In genomic region chr13:76129305-76130040, GRCh38 we compare ENCODE assay signal across 21 cellular contexts.
"Had no signal": no experiment of that assay in that cellular context is flagged by ENCODE, and none has a peak within 500 bp of the region (broad histone marks: within the 10 kb centered on the region; RNA-seq: fewer than 3 reads in every experiment).

No MANE protein-coding gene starts in this region.

- H3K27me3 ChIP-seq: right atrium auricular region, upper lobe of left lung had no signal

- DNase-seq: activated B cell treated with CpG ODN at 0.5 μM for 24 hours; activated CD4-positive, alpha-beta T cell treated with anti-CD3 and anti-CD28 coated beads for 48 hours; activated CD8-positive, alpha-beta T cell treated with anti-CD3 and anti-CD28 coated beads for 36 hours; activated effector memory CD4-positive, alpha-beta T cell treated with Interleukin-2 at 50 U/mL for 16 hours; activated T-cell treated with anti-CD3 and anti-CD28 coated beads, Interleukin-2, amount 50 U/mL, for 4 hours; amniotic stem cell; central memory CD4-positive, alpha-beta T cell; islet precursor cell; mammary epithelial cell; mucosa of descending colon; naive thymus-derived CD8-positive, alpha-beta T cell; nucleus accumbens; posterior cingulate gyrus; small intestine; stimulated activated CD4-positive, alpha-beta T cell treated with anti-CD3 and anti-CD28 coated beads, Interleukin-4, amount 100 ng/mL, for 4 hours; stimulated activated CD8-positive, alpha-beta memory T cell treated with anti-CD3 and anti-CD28 coated beads, Interleukin-4, amount 100 ng/mL, for 48 hours; stimulated activated naive CD8-positive, alpha-beta T cell treated with anti-CD3 and anti-CD28 coated beads, Interleukin-15, Interleukin-2, amounts not matched to agents 100 U/mL and 50 U/mL, for 24 hours; T-helper 2 cell; upper lobe of left lung had no signal

- H3K36me3 ChIP-seq: right atrium auricular region, upper lobe of left lung had no signal

- H3K27ac ChIP-seq: coronary artery, upper lobe of left lung had no signal

- H3K4me3 ChIP-seq: coronary artery, mucosa of descending colon, right atrium auricular region, upper lobe of left lung had no signal

- H3K4me1 ChIP-seq: right atrium auricular region, upper lobe of left lung had no signal
